14 cellular contexts compared by ENCODE assay signal in the genomic region with DNA sequence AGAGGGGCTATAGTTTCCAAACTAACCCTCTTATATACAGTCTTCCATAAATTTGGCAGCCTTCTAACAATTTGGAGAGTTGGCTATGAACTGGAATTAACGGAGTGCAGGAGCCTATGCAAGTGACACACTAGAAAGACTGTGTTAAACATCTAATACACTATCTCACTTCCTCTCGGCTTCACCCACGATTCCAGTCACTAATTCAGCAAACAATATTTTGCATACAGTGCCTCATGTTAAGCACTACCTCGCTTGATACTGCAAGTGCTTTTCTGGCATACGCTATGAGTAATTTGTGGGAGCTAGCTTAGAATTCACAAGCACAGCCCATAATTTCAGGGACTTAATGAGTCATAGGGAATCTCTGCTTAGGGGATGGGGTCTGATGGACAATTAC.
A peak's percentile ranks its signal among the peaks of the same experiment; 100 is the strongest.
DNase-seq lines count a peak whose midpoint lies in the region; ATAC-seq lines count a peak whose summit lies in the region.
"Had no signal": no experiment of that assay in that cellular context is flagged by ENCODE, and none has a peak within 500 bp of the region (broad histone marks: within the 10 kb centered on the region; RNA-seq: fewer than 3 reads in every experiment).

No MANE protein-coding gene starts in this region.

- peaks cover 6% of the 10 kb centered on the region for H3K36me3 Mint-ChIP-seq in stimulated activated memory B cell treated with anti-CD40 and anti-IgM and Interleukin-4, amounts not matched to agents 10 μg/mL and 1 μg/mL and 100 μg/mL, for 72 hours

- H3K27me3 Mint-ChIP-seq in stimulated activated memory B cell treated with anti-CD40 and anti-IgM and Interleukin-4, amounts not matched to agents 10 μg/mL and 1 μg/mL and 100 μg/mL, for 72 hours = no peaks in the 10 kb centered on the region

- peaks cover 15% of the 10 kb centered on the region for H3K4me1 Mint-ChIP-seq in stimulated activated memory B cell treated with anti-CD40 and anti-IgM and Interleukin-4, amounts not matched to agents 10 μg/mL and 1 μg/mL and 100 μg/mL, for 72 hours
- H3K4me1 Mint-ChIP-seq: CD14-positive monocyte had no signal

- ATAC-seq in GM19023 (IDR thresholded peaks at IDR 0.05; ENCODE audit: unreplicated experiment) (peak; percentile 82), GM21786 (IDR thresholded peaks at IDR 0.05; ENCODE audit: unreplicated experiment) (peak; percentile 60), HG03159 (IDR thresholded peaks at IDR 0.05; ENCODE audit: unreplicated experiment) (peak; percentile 60)
- peak; percentile 91 for ATAC-seq in stimulated activated memory B cell treated with anti-CD40 and anti-IgM and Interleukin-4, amounts not matched to agents 10 μg/mL and 1 μg/mL and 100 μg/mL, for 72 hours

- H3K27ac Mint-ChIP-seq in stimulated activated memory B cell treated with anti-CD40 and anti-IgM and Interleukin-4, amounts not matched to agents 10 μg/mL and 1 μg/mL and 100 μg/mL, for 72 hours = peak overlapping the region; percentile 36
- H3K27ac Mint-ChIP-seq: activated T-helper 1 cell treated with anti-CD3 and anti-CD28 coated beads, Interleukin-12 subunit alpha, Interleukin-12 subunit beta, Interleukin-2, Interleukin-4 antibody, amounts not matched to agents 30 ng/mL and 10 ng/mL and 1 ng/mL, durations not matched to agents 14 hours and 24 hours and 36 hours; CD14-positive monocyte had no signal

- no peak overlapping the region for H3K4me3 Mint-ChIP-seq in stimulated activated memory B cell treated with anti-CD40 and anti-IgM and Interleukin-4, amounts not matched to agents 10 μg/mL and 1 μg/mL and 100 μg/mL, for 72 hours
- H3K4me3 Mint-ChIP-seq: activated T-helper 1 cell treated with anti-CD3 and anti-CD28 coated beads, Interleukin-12 subunit alpha, Interleukin-12 subunit beta, Interleukin-2, Interleukin-4 antibody, amounts not matched to agents 30 ng/mL and 10 ng/mL and 1 ng/mL, durations not matched to agents 14 hours and 24 hours and 36 hours; CD14-positive monocyte had no signal

- no peak for DNase-seq in iPS-NIHi7 (ENCODE audit: extremely low spot score)
- no peak for DNase-seq in NCI-H1417 (lab: John Stamatoyannopoulos, UW)
- DNase-seq in HT-29 (ENCODE audit: low spot score) = no peak
- DNase-seq: activated CD4-positive, alpha-beta T cell treated with anti-CD3 and anti-CD28 coated beads for 48 hours; anterior cingulate cortex; mesendoderm; NCI-H1436; NCI-H524 treated with DMSO at 0.1 percent for 48 hours had no signal

- H3K9me3 Mint-ChIP-seq in stimulated activated memory B cell treated with anti-CD40 and anti-IgM and Interleukin-4, amounts not matched to agents 10 μg/mL and 1 μg/mL and 100 μg/mL, for 72 hours = peaks cover 4% of the 10 kb centered on the region
